In the genomic region with DNA sequence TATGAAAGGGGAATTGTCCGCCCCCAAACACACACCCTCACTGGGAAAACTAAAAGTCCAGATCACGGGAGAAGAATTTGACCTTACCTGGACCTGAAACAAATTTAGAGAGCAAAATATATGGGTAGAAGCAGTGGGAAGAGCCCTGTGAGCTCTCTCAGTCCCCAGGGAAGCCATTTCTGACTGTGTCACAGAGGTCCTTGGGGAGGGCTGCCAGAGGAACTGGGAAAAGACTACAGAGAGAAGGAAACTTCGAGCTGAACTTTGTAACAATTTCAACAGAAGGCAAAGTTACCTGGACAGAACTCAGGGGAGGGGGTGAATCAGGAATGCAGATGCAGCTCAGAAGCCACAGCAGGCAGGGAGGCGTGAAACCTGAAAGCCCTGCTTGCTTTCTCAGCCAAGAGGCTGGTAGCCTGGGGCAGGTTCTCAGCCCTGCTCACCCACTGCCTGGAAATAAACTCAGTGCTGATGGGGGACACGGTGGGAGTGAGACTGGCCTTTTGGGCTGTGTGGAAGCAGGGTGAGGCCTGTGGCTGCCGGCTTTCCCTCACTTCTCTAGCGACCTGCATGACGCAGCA, we compare ENCODE assay signal across 21 cellular contexts.
"Had no signal": no experiment of that assay in that cellular context is flagged by ENCODE, and none has a peak within 500 bp of the region (broad histone marks: within the 10 kb centered on the region; RNA-seq: fewer than 3 reads in every experiment).

No MANE protein-coding gene starts in this region.

- H3K4me3 ChIP-seq: adrenal gland, ascending aorta, ovary, prostate gland, right atrium auricular region, thyroid gland had no signal

- H3K27ac Mint-ChIP-seq: activated naive CD8-positive, alpha-beta T cell; natural killer cell treated with Interleukin-12 subunit alpha and Interleukin-12 subunit beta and Interleukin-15 and Interleukin-18, amount 100 ng/mL, for 72 hours; stimulated activated naive CD8-positive, alpha-beta T cell treated with anti-CD3 and anti-CD28 coated beads, Interleukin-15, Interleukin-2, amounts not matched to agents 100 ng/mL and 50 ng/mL, for 24 hours; T-helper 2 cell treated with Interferon-gamma antibody and Interleukin-4, amounts not matched to agents 5 μg/mL and 100 μg/mL, for 36 hours had no signal

- H3K27ac ChIP-seq: adrenal gland, ascending aorta, neutrophil, ovary, prostate gland, right atrium auricular region, thyroid gland, VCaP had no signal

- H3K27me3 Mint-ChIP-seq: activated naive CD8-positive, alpha-beta T cell; natural killer cell treated with Interleukin-12 subunit alpha and Interleukin-12 subunit beta and Interleukin-15 and Interleukin-18, amount 100 ng/mL, for 72 hours; stimulated activated naive CD8-positive, alpha-beta T cell treated with anti-CD3 and anti-CD28 coated beads, Interleukin-15, Interleukin-2, amounts not matched to agents 100 ng/mL and 50 ng/mL, for 24 hours had no signal

- H3K4me3 Mint-ChIP-seq: activated naive CD8-positive, alpha-beta T cell; natural killer cell treated with Interleukin-12 subunit alpha and Interleukin-12 subunit beta and Interleukin-15 and Interleukin-18, amount 100 ng/mL, for 72 hours; stimulated activated naive CD8-positive, alpha-beta T cell treated with anti-CD3 and anti-CD28 coated beads, Interleukin-15, Interleukin-2, amounts not matched to agents 100 ng/mL and 50 ng/mL, for 24 hours; T-helper 2 cell treated with Interferon-gamma antibody and Interleukin-4, amounts not matched to agents 5 μg/mL and 100 μg/mL, for 36 hours had no signal

- H3K4me1 ChIP-seq: adrenal gland, ascending aorta, prostate gland, right atrium auricular region, thyroid gland had no signal

- ATAC-seq: esophagus mucosa; left ventricle myocardium superior; natural killer cell treated with Interleukin-12 subunit alpha and Interleukin-12 subunit beta and Interleukin-15 and Interleukin-18, amount 100 ng/mL, for 72 hours had no signal

- DNase-seq: activated CD4-positive, CD25-positive, alpha-beta regulatory T cell treated with anti-CD3 and anti-CD28 coated beads, Interleukin-2, amount 50 U/mL, for 72 hours; activated T-cell treated with anti-CD3 and anti-CD28 coated beads, Interleukin-2, amount 50 U/mL, for 1 hour; adrenal gland; central memory CD4-positive, alpha-beta T cell; effector memory CD4-positive, alpha-beta T cell; foreskin melanocyte; left ventricle myocardium superior; ovary; stimulated activated CD4-positive, alpha-beta T cell treated with anti-CD3 and anti-CD28 coated beads, Interleukin-4, amount 100 ng/mL, for 24 hours; substantia nigra; thyroid gland had no signal

- H3K36me3 ChIP-seq: adrenal gland, ascending aorta, neutrophil, ovary, prostate gland, right atrium auricular region, thyroid gland had no signal

- H3K36me3 Mint-ChIP-seq: natural killer cell treated with Interleukin-12 subunit alpha and Interleukin-12 subunit beta and Interleukin-15 and Interleukin-18, amount 100 ng/mL, for 72 hours had no signal

- H3K9me3 Mint-ChIP-seq: natural killer cell treated with Interleukin-12 subunit alpha and Interleukin-12 subunit beta and Interleukin-15 and Interleukin-18, amount 100 ng/mL, for 72 hours had no signal

- H3K9me3 ChIP-seq: adrenal gland, ascending aorta, neutrophil, ovary, prostate gland, right atrium auricular region, thyroid gland had no signal

- H3K27me3 ChIP-seq: adrenal gland, ascending aorta, neutrophil, ovary, right atrium auricular region, thyroid gland had no signal
